In genomic region chr16:20903889-20904506, GRCh38 we compare ENCODE assay signal across 9 cellular contexts. TPM values are rescaled to one million over a fixed set of nuclear protein-coding genes. Genes with fewer than 3 reads are reported as not detected.
A peak's percentile ranks its signal among the peaks of the same experiment; 100 is the strongest.
DNase-seq lines count a peak whose midpoint lies in the region; ATAC-seq and TF ChIP-seq lines count a peak whose summit lies in the region.
"Had no signal": no experiment of that assay in that cellular context is flagged by ENCODE, and none has a peak within 500 bp of the region (broad histone marks: within the 10 kb centered on the region; RNA-seq: fewer than 3 reads in every experiment).

No MANE protein-coding gene starts in this region.

- no peak overlapping the region for H3K56ac ChIP-seq in H9 (ENCODE audit: insufficient read length, low read depth, low read length)

- no peak overlapping the region for H2BK20ac ChIP-seq in H9 (ENCODE audit: low read depth, low read length, poor library complexity, severe bottlenecking)

- peak overlapping the region; percentile 10 for H3K4me3 Mint-ChIP-seq in Calu3 (ENCODE audit: low read depth, unreplicated experiment)
- no peak overlapping the region for H3K4me3 Mint-ChIP-seq in osteocyte (ENCODE audit: unreplicated experiment)
- no peak overlapping the region for H3K4me3 Mint-ChIP-seq in H9

- no peak overlapping the region for H3K9ac ChIP-seq in OCI-LY1 (ENCODE audit: low read length)
- H3K9ac ChIP-seq in H9 (ENCODE audit: extremely low read depth, insufficient read length, low read length) = no peak overlapping the region

- H3K23me2 ChIP-seq in H9 (ENCODE audit: insufficient read length, low read depth, low read length, poor library complexity, severe bottlenecking) = peaks cover 14% of the 10 kb centered on the region

- no peak for ATAC-seq in GM21723 (IDR thresholded peaks at IDR 0.05; ENCODE audit: unreplicated experiment)
- ATAC-seq: sciatic nerve had no signal

- CTCF ChIA-PET in Calu3 (lab: Charles Lee) = no interaction called here

- H3K4me1 ChIP-seq in OCI-LY1 (ENCODE audit: insufficient read depth, low read length, severe bottlenecking) (peaks cover 43% of the 10 kb centered on the region), H9 (ENCODE audit: insufficient read depth, low read length) (no peaks in the 10 kb centered on the region)

- H3K14ac ChIP-seq in H9 (ENCODE audit: insufficient read depth, low read length) = no peak overlapping the region

- peaks cover 12% of the 10 kb centered on the region for H3K36me3 ChIP-seq in OCI-LY1 (ENCODE audit: insufficient read depth, low read length)

- H3K23ac ChIP-seq in H9 (ENCODE audit: insufficient read length, low read depth, low read length) = no peak overlapping the region

- TF ChIP-seq CTCF in Calu3 (IDR thresholded peaks at IDR 0.05; ENCODE audit: unreplicated experiment) (no peak), OCI-LY1 (IDR thresholded peaks at IDR 0.05; ENCODE audit: low read length) (no peak), coronary artery (IDR thresholded peaks at IDR 0.05) (no peak), osteocyte (IDR thresholded peaks at IDR 0.05) (no peak), H9 (conservative IDR thresholded peaks at IDR 0.05) (no peak)

- H3K27ac Mint-ChIP-seq in Calu3 (ENCODE audit: unreplicated experiment) (peak overlapping the region; percentile 46), osteocyte (ENCODE audit: unreplicated experiment) (peak overlapping the region; percentile 99), H9 (no peak overlapping the region; a peak in 1 of 7 replicates)

- H3K9me3 ChIP-seq in OCI-LY1 (ENCODE audit: low read length) (no peaks in the 10 kb centered on the region), H9 (ENCODE audit: control insufficient read depth, low read depth, low read length) (no peaks in the 10 kb centered on the region)

- H3K18ac ChIP-seq in H9 (ENCODE audit: insufficient read length, low read depth, low read length) = no peak overlapping the region

- no peak overlapping the region for H2BK5ac ChIP-seq in H9 (ENCODE audit: insufficient read length, low read length)

- H3K79me2 ChIP-seq in OCI-LY1 (ENCODE audit: insufficient read depth, low read length) (no peaks in the 10 kb centered on the region), H9 (ENCODE audit: insufficient read depth, low read length) (peaks cover 6% of the 10 kb centered on the region; the same call in 1 of the 2 replicates)

- BruUV-seq in Calu3 (replicated peaks; lab: Mats Ljungman, UMichigan) = no TSS peak

- no peak overlapping the region for H2AK5ac ChIP-seq in H9 (ENCODE audit: insufficient read length, low read length)

- H3K27me3 Mint-ChIP-seq in Calu3 (ENCODE audit: unreplicated experiment) = no peaks in the 10 kb centered on the region
- H3K27me3 Mint-ChIP-seq in osteocyte (ENCODE audit: unreplicated experiment) = no peaks in the 10 kb centered on the region
- H3K27me3 Mint-ChIP-seq in H9 (ENCODE audit: low read depth) = no peaks in the 10 kb centered on the region

- H3K4me1 Mint-ChIP-seq in Calu3 (ENCODE audit: low read depth, unreplicated experiment) = peaks cover 80% of the 10 kb centered on the region
- peaks cover 77% of the 10 kb centered on the region for H3K4me1 Mint-ChIP-seq in osteocyte (ENCODE audit: unreplicated experiment)
- peaks cover 37 to 42% of the 10 kb centered on the region in 2 experiments for H3K4me1 Mint-ChIP-seq in H9

- no peak overlapping the region for H3T11ph ChIP-seq in H9 (ENCODE audit: low read length)

- no peaks in the 10 kb centered on the region for H3K27me3 ChIP-seq in OCI-LY1 (ENCODE audit: insufficient read depth, low read length)
- H3K27me3 ChIP-seq in H9 (ENCODE audit: insufficient read depth, low read length) = no peaks in the 10 kb centered on the region

- DNase-seq in Calu3 = no peak
- no peak for DNase-seq in coronary artery (ENCODE audit: low spot score)
- no peak for DNase-seq in osteocyte (ENCODE audit: extremely low spot score, unreplicated experiment)
- no peak for DNase-seq in T1000 (lab: John Stamatoyannopoulos, UW)
- no peak for DNase-seq in activated effector memory CD4-positive, alpha-beta T cell treated with Interleukin-2 at 50 U/mL for 16 hours
- no peak for DNase-seq in H9

- H3K79me1 ChIP-seq in H9 (ENCODE audit: insufficient read depth, low read depth, low read length, poor library complexity, severe bottlenecking) = peaks cover 1% of the 10 kb centered on the region

- H4K91ac ChIP-seq in H9 (ENCODE audit: insufficient read length, low read depth, low read length) = no peak overlapping the region

- H3K9me3 Mint-ChIP-seq in Calu3 (ENCODE audit: low read depth, unreplicated experiment) (peaks cover 2% of the 10 kb centered on the region), osteocyte (ENCODE audit: unreplicated experiment) (no peaks in the 10 kb centered on the region), H9 (no peaks in the 10 kb centered on the region; a peak in 1 of 5 replicates)

- no peaks in the 10 kb centered on the region for H3K9me2 ChIP-seq in OCI-LY1 (ENCODE audit: low read depth, low read length)

- no CpG with 5 or more reads among the region's 5 CpGs for WGBS in H9 (ENCODE audit: extremely low coverage, insufficient read length, low lambda C conversion rate)

- intact Hi-C loops in Calu3 (cut with micrococcal nuclease; ENCODE audit: unreplicated experiment) = loop anchor here (2.0 kb wide), 1 partner anchor 53 kb away; no protein-coding TSS in a partner anchor

- H3K27ac ChIP-seq in OCI-LY1 (ENCODE audit: low read depth, low read length, poor library complexity, severe bottlenecking) (peak overlapping the region; percentile 3), coronary artery (peak overlapping the region; percentile 86 to 100), H9 (ENCODE audit: insufficient read length, low read depth, low read length) (no peak overlapping the region)

- H3K36me3 Mint-ChIP-seq in Calu3 (ENCODE audit: insufficient read depth, unreplicated experiment) (peaks cover 45% of the 10 kb centered on the region), osteocyte (ENCODE audit: unreplicated experiment) (peaks cover 3% of the 10 kb centered on the region), H9 (ENCODE audit: insufficient read depth in 1 of 3, low read depth in 3 of 3) (peaks cover 0 to 8% (median 5%) of the 10 kb centered on the region in 3 experiments; a peak in 5 of 7 replicates)

- no peak overlapping the region for H2BK15ac ChIP-seq in H9 (ENCODE audit: low read depth, low read length)

- no peak overlapping the region for H3K4ac ChIP-seq in H9 (ENCODE audit: low read depth, low read length)

- H2AFZ ChIP-seq in OCI-LY1 (ENCODE audit: low read length) (no peak overlapping the region), H9 (ENCODE audit: low read length) (no peak overlapping the region)

- no peak overlapping the region for H4K8ac ChIP-seq in H9 (replicated peaks; ENCODE audit: insufficient read length, low read depth, low read length)

- H3F3A ChIP-seq in OCI-LY1 (ENCODE audit: insufficient read depth, low read length) = no peaks in the 10 kb centered on the region

- H3K4me2 ChIP-seq in OCI-LY1 (ENCODE audit: low read length) = peak overlapping the region; percentile 55
- no peak overlapping the region for H3K4me2 ChIP-seq in H9 (ENCODE audit: insufficient read depth, insufficient read length, low read length)

- H3K4me3 ChIP-seq in OCI-LY1 (ENCODE audit: low read depth, low read length, poor library complexity, severe bottlenecking) = peak overlapping the region; percentile 11
- H3K4me3 ChIP-seq in coronary artery = peak overlapping the region; percentile 27

- H4K20me1 ChIP-seq in OCI-LY1 (ENCODE audit: insufficient read depth, low read length) (no peaks in the 10 kb centered on the region), H9 (ENCODE audit: control insufficient read depth, insufficient read depth, insufficient read length) (no peaks in the 10 kb centered on the region)

- no peak overlapping the region for H4K5ac ChIP-seq in H9 (ENCODE audit: insufficient read length, low read depth, low read length)

- H2BK120ac ChIP-seq in H9 (ENCODE audit: low read depth, low read length, poor library complexity, severe bottlenecking) = no peak overlapping the region

- no peak overlapping the region for H2BK12ac ChIP-seq in H9 (ENCODE audit: insufficient read length, low read depth, low read length)

RNA-seq across cellular contexts. Expression of gene LYRM1, which starts 3.4 kb away (rescaled TPM):
- total RNA-seq in Calu3 (2022) = 33.4 and 36.5 TPM in 2 replicates
- 14.9 and 18.1 TPM in 2 replicates for total RNA-seq in osteocyte
- total RNA-seq in H9 (2021) = 9.6 and 10.6 TPM in 2 replicates

RNA-seq across cellular contexts. Expression of gene DCUN1D3, which starts 3.8 kb away (rescaled TPM):
- total RNA-seq in Calu3 (2022) (17.0 and 21.0 TPM in 2 replicates), osteocyte (19.3 and 19.6 TPM in 2 replicates), H9 (2021) (16.1 and 17.7 TPM in 2 replicates)

Comparison
In these comparisons a context has a peak if more than half of its experiments do, and no peak if none do; other contexts are left out.
1. H3K27ac Mint-ChIP-seq: peak in Calu3 (single experiment) and osteocyte (single experiment); none in H9 (0 of 3).